9 cellular contexts compared by ENCODE assay signal in genomic region chr7:116211913-116212596, GRCh38. TPM values are rescaled to one million over a fixed set of nuclear protein-coding genes. Genes with fewer than 3 reads are reported as not detected.
DNase-seq lines count a peak whose midpoint lies in the region; ATAC-seq, FAIRE-seq and TF ChIP-seq lines count a peak whose summit lies in the region.
"Had no signal": no experiment of that assay in that cellular context is flagged by ENCODE, and none has a peak within 500 bp of the region (broad histone marks: within the 10 kb centered on the region; RNA-seq: fewer than 3 reads in every experiment).

No MANE protein-coding gene starts in this region.

- no peaks in the 10 kb centered on the region for H3K27me3 ChIP-seq in SJCRH30
- H3K27me3 ChIP-seq in esophagus squamous epithelium = no peaks in the 10 kb centered on the region

- H3K4me1 ChIP-seq in SJCRH30 (peaks cover 22% of the 10 kb centered on the region), esophagus squamous epithelium (peaks cover 0 to 60% (median 15%) of the 10 kb centered on the region in 3 donors)

- DNase-seq in GM12891 (ENCODE audit: insufficient read length, low spot score) (no peak), SJCRH30 (peak; percentile 5 to 41), esophagus squamous epithelium (lab: John Stamatoyannopoulos, UW) (no peak), retinal pigment epithelial cell (ENCODE audit: low read depth) (no peak), NCI-H2081 (lab: John Stamatoyannopoulos, UW) (no peak), posterior cingulate gyrus (no peak)
- no peak for DNase-seq in activated effector memory CD4-positive, alpha-beta T cell treated with anti-CD3 and anti-CD28 coated beads, Interleukin-2, amount 50 U/mL, for 16 hours

- H3K4me3 ChIP-seq in SJCRH30 (peak overlapping the region; percentile 58), esophagus squamous epithelium (peak overlapping the region; percentile 74 to 88 (median 81)), retinal pigment epithelial cell (ENCODE audit: low read length) (peak overlapping the region; percentile 79)

- TF ChIP-seq POLR2A in GM12891 (IDR thresholded peaks at IDR 0.05; ENCODE audit: low read depth, low read length) (no peak), esophagus squamous epithelium (IDR thresholded peaks at IDR 0.05) (no peak)

- intact Hi-C loops in esophagus squamous epithelium (cut with DNase I) = no loop called here
- intact Hi-C loops in posterior cingulate gyrus (cut with DNase I) = no loop called here

- no peaks in the 10 kb centered on the region for H3K9me3 ChIP-seq in SJCRH30 (replicated peaks)
- H3K9me3 ChIP-seq in esophagus squamous epithelium = no peaks in the 10 kb centered on the region

- H3K36me3 ChIP-seq in SJCRH30 = no peaks in the 10 kb centered on the region
- no peaks in the 10 kb centered on the region for H3K36me3 ChIP-seq in esophagus squamous epithelium

- 18 to 32% methylated on average over 7 of the region's 7 CpGs for WGBS in esophagus squamous epithelium, 2 donors

- FAIRE-seq in GM12891 (lab: Jason Lieb, UNC) = peak; percentile 20
- FAIRE-seq: H1 had no signal

- ATAC-seq in GM21360 (IDR thresholded peaks at IDR 0.05; ENCODE audit: unreplicated experiment) = no peak

- H3K27ac ChIP-seq in SJCRH30 (peak overlapping the region; percentile 77), esophagus squamous epithelium (peak overlapping the region; percentile 97 to 99 (median 98))

- no peak for TF ChIP-seq CTCF in esophagus squamous epithelium (IDR thresholded peaks at IDR 0.05)
- no peak for TF ChIP-seq CTCF in retinal pigment epithelial cell (conservative IDR thresholded peaks at IDR 0.05; ENCODE audit: low read depth, low read length)

TF ChIP-seq in GM12891, 5 proteins besides CTCF, POLR2A, EP300 and RAD21:
- TF ChIP-seq POLR2AphosphoS5 (IDR thresholded peaks at IDR 0.05; ENCODE audit: low read depth, low read length) (no peak), TAF1 (IDR thresholded peaks at IDR 0.05; ENCODE audit: low read depth, low read length) (no peak), POU2F2 (IDR thresholded peaks at IDR 0.05; ENCODE audit: low read depth, low read length) (no peak), SPI1 (IDR thresholded peaks at IDR 0.05; ENCODE audit: low read depth, low read length) (no peak), PAX5 (IDR thresholded peaks at IDR 0.05; ENCODE audit: insufficient read depth, low read length, severe bottlenecking) (no peak)

RNA-seq across cellular contexts. Expression of gene TES, which starts 1.7 kb away (rescaled TPM):
- 28.3 TPM for polyA plus RNA-seq in GM12891 (2012; ENCODE audit: low read depth, missing spikeins)
- total RNA-seq in SJCRH30 (2014; rRNA removed; shearing (Covaris generic)) = 20.6 and 20.8 TPM in 2 replicates
- total RNA-seq in esophagus squamous epithelium = 100 to 1,000 TPM in 1 of 4 donors, 10 to 100 TPM in 3; 34.8 to 155 (median 67.0) TPM

Comparison
In these comparisons a context has a peak if more than half of its experiments do, and no peak if none do; other contexts are left out.
1. DNase-seq: peak in SJCRH30 (2 of 2); none in GM12891 (single experiment), esophagus squamous epithelium (single experiment), retinal pigment epithelial cell (single experiment), NCI-H2081 (0 of 2), activated effector memory CD4-positive, alpha-beta T cell treated with anti-CD3 and anti-CD28 coated beads, Interleukin-2, amount 50 U/mL, for 16 hours (single experiment) and posterior cingulate gyrus (0 of 10).
2. Peak in every context shown above with its lines, with median percentiles within 50 percentile points of each other: H3K4me3 ChIP-seq.